16 cellular contexts compared by ENCODE assay signal in the genomic region with DNA sequence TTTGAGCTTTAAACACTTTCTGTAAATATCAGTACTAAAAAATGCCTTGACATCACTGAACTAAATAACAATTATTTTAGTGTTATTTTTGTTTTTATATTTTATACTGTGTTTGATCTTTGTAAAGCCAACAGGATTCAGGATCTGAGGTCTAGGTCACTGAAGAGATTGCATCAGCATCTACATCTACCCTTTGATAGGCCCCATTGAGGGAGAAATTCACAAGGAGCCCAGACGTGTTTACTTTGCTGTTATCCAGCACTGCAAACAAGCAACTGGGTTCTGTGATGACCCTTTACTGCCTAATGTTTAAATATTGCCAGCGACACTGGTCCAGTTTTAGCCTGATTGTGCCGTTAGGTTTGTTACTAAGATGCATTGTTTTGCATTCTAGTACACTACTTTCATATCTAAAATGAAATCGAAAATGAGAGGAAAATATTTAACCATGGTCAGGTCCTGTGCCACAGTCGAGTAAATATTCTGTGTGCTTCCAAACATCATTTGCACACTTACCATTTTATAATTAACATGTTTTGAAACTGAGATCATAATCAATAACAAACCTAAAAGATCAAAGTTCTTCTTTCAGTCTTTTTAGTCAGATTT. TPM values are rescaled to one million over a fixed set of nuclear protein-coding genes. Genes with fewer than 3 reads are reported as not detected.
DNase-seq lines count a peak whose midpoint lies in the region; ATAC-seq and TF ChIP-seq lines count a peak whose summit lies in the region.
"Had no signal": no experiment of that assay in that cellular context is flagged by ENCODE, and none has a peak within 500 bp of the region (broad histone marks: within the 10 kb centered on the region; RNA-seq: fewer than 3 reads in every experiment).

No MANE protein-coding gene starts in this region.

- H3K36me3 ChIP-seq in endodermal cell (ENCODE audit: control insufficient read depth, insufficient read depth, low read length) = no peaks in the 10 kb centered on the region

- intact Hi-C loops in CD4-positive, alpha-beta T cell (cut with DNase I, micrococcal nuclease) = no loop called here

- no peaks in the 10 kb centered on the region for H3K9me3 Mint-ChIP-seq in endodermal cell
- no peaks in the 10 kb centered on the region for H3K9me3 Mint-ChIP-seq in CD4-positive, alpha-beta T cell
- H3K9me3 Mint-ChIP-seq: activated CD4-positive, alpha-beta memory T cell treated with anti-CD3 and anti-CD28 coated beads, Interleukin-2, amount 10 ng/mL, durations not matched to agents 7 days and 5 days; activated naive CD4-positive, alpha-beta T cell treated with anti-CD3 and anti-CD28 coated beads, Interleukin-2, amount 50 U/mL, for 24 hours had no signal

- peaks cover 46% of the 10 kb centered on the region for H3K4me1 Mint-ChIP-seq in endodermal cell
- no peaks in the 10 kb centered on the region for H3K4me1 Mint-ChIP-seq in CD4-positive, alpha-beta T cell (ENCODE audit: low read depth)
- H3K4me1 Mint-ChIP-seq: activated CD4-positive, alpha-beta memory T cell treated with anti-CD3 and anti-CD28 coated beads, Interleukin-2, amount 10 ng/mL, durations not matched to agents 7 days and 5 days; activated naive CD4-positive, alpha-beta T cell treated with anti-CD3 and anti-CD28 coated beads, Interleukin-2, amount 50 U/mL, for 24 hours; CD4-positive, CD25-positive, alpha-beta regulatory T cell; naive thymus-derived CD4-positive, alpha-beta T cell had no signal

- H3K4me3 ChIP-seq in endodermal cell (ENCODE audit: low read length) = peak overlapping the region; percentile 44

- peak overlapping the region; percentile 16 for H3K27ac Mint-ChIP-seq in endodermal cell
- no peak overlapping the region for H3K27ac Mint-ChIP-seq in CD4-positive, alpha-beta T cell
- H3K27ac Mint-ChIP-seq: activated CD4-positive, alpha-beta memory T cell treated with anti-CD3 and anti-CD28 coated beads, Interleukin-2, amount 10 ng/mL, durations not matched to agents 7 days and 5 days; activated naive CD4-positive, alpha-beta T cell treated with anti-CD3 and anti-CD28 coated beads, Interleukin-2, amount 50 U/mL, for 24 hours; CD4-positive, CD25-positive, alpha-beta regulatory T cell; naive thymus-derived CD4-positive, alpha-beta T cell had no signal

- no peak overlapping the region for H3K4me3 Mint-ChIP-seq in endodermal cell
- no peak overlapping the region for H3K4me3 Mint-ChIP-seq in CD4-positive, alpha-beta T cell
- H3K4me3 Mint-ChIP-seq: activated CD4-positive, alpha-beta memory T cell treated with anti-CD3 and anti-CD28 coated beads, Interleukin-2, amount 10 ng/mL, durations not matched to agents 7 days and 5 days; activated naive CD4-positive, alpha-beta T cell treated with anti-CD3 and anti-CD28 coated beads, Interleukin-2, amount 50 U/mL, for 24 hours; CD4-positive, CD25-positive, alpha-beta regulatory T cell; naive thymus-derived CD4-positive, alpha-beta T cell had no signal

- no peak for TF ChIP-seq CTCF in endodermal cell (conservative IDR thresholded peaks at IDR 0.05)
- no peak for TF ChIP-seq CTCF in CD4-positive, alpha-beta T cell (IDR thresholded peaks at IDR 0.05)

- H3K4me1 ChIP-seq in endodermal cell (ENCODE audit: control insufficient read depth, insufficient read depth, low read length) = peaks cover 17% of the 10 kb centered on the region

- H3K9me3 ChIP-seq in endodermal cell (ENCODE audit: control insufficient read depth, low read length) = no peaks in the 10 kb centered on the region
- no peaks in the 10 kb centered on the region for H3K9me3 ChIP-seq in CD4-positive, alpha-beta T cell (ENCODE audit: control insufficient read depth, low read length)

- no peaks in the 10 kb centered on the region for H3K36me3 Mint-ChIP-seq in endodermal cell (ENCODE audit: low read depth)
- H3K36me3 Mint-ChIP-seq in CD4-positive, alpha-beta T cell (ENCODE audit: low read depth) = no peaks in the 10 kb centered on the region
- H3K36me3 Mint-ChIP-seq: activated naive CD4-positive, alpha-beta T cell treated with anti-CD3 and anti-CD28 coated beads, Interleukin-2, amount 50 U/mL, for 24 hours; CD4-positive, CD25-positive, alpha-beta regulatory T cell; naive thymus-derived CD4-positive, alpha-beta T cell had no signal

- H3K9ac ChIP-seq in endodermal cell (ENCODE audit: extremely low read depth, low read length, poor library complexity, severe bottlenecking) = no peak overlapping the region

- 76 to 85% methylated on average over 3 to 5 of the region's 5 CpGs for WGBS in endodermal cell (ENCODE audit: insufficient coverage in 1 of 2, insufficient read length in 1 of 2), 2 experiments

- CTCF ChIA-PET in CD4-positive, alpha-beta T cell (lab: Charles Lee) = no interaction called here

- H3K27ac ChIP-seq in endodermal cell (ENCODE audit: low read depth, low read length) = no peak overlapping the region
- no peak overlapping the region for H3K27ac ChIP-seq in CD4-positive, alpha-beta T cell (ENCODE audit: low read depth, low read length)

- POLR2A ChIA-PET in CD4-positive, alpha-beta T cell (lab: Charles Lee) = no interaction called here

- ATAC-seq in GM18519 (IDR thresholded peaks at IDR 0.05; ENCODE audit: low FRiP score, unreplicated experiment) (peak; percentile 57), GM21529 (IDR thresholded peaks at IDR 0.05; ENCODE audit: unreplicated experiment) (peak; percentile 67)
- ATAC-seq in CD4-positive, alpha-beta T cell (ENCODE audit: poor library complexity) = no peak
- ATAC-seq: naive thymus-derived CD4-positive, alpha-beta T cell; PC-3 had no signal

- no peaks in the 10 kb centered on the region for H3K27me3 ChIP-seq in endodermal cell (ENCODE audit: control insufficient read depth, insufficient read depth, low read length, poor library complexity, severe bottlenecking)
- H3K27me3 ChIP-seq in CD4-positive, alpha-beta T cell (ENCODE audit: control insufficient read depth, insufficient read depth, low read length) = no peaks in the 10 kb centered on the region

- DNase-seq in HuH-7 (ENCODE audit: low spot score) (peak; percentile 49), endodermal cell (no peak), EL (no peak), HCEC 1CT (no peak), NCI-H526 (lab: John Stamatoyannopoulos, UW) (no peak)
- DNase-seq in CD4-positive, alpha-beta T cell = no peak
- DNase-seq: activated CD4-positive, alpha-beta memory T cell treated with anti-CD3 and anti-CD28 coated beads, Interleukin-2, amount 10 ng/mL, durations not matched to agents 7 days and 5 days; CD4-positive, CD25-positive, alpha-beta regulatory T cell; naive thymus-derived CD4-positive, alpha-beta T cell; NCI-H1105 treated with DMSO at 0.1 percent for 48 hours; PC-3 had no signal

- H3K27me3 Mint-ChIP-seq in endodermal cell (ENCODE audit: insufficient read depth) = no peaks in the 10 kb centered on the region
- H3K27me3 Mint-ChIP-seq in CD4-positive, alpha-beta T cell = peaks cover 6% of the 10 kb centered on the region
- H3K27me3 Mint-ChIP-seq: activated CD4-positive, alpha-beta memory T cell treated with anti-CD3 and anti-CD28 coated beads, Interleukin-2, amount 10 ng/mL, durations not matched to agents 7 days and 5 days had no signal

RNA-seq across cellular contexts. Expression of gene SP8, which starts 48.7 kb away (rescaled TPM):
- 1 to 10 TPM; 3.3 to 5.2 TPM for total RNA-seq in endodermal cell
- polyA plus RNA-seq in endodermal cell (2013, experiment 1 of 2) = 9.5 TPM
- 8.1 TPM for polyA plus RNA-seq in endodermal cell (2013, experiment 2 of 2)
- total RNA-seq in CD4-positive, alpha-beta T cell = not detected
- total RNA-seq: activated CD4-positive, alpha-beta memory T cell treated with anti-CD3 and anti-CD28 coated beads, Interleukin-2, amount 10 ng/mL, durations not matched to agents 7 days and 5 days; CD4-positive, CD25-positive, alpha-beta regulatory T cell; naive thymus-derived CD4-positive, alpha-beta T cell; PC-3; T-helper 1 cell treated with Interleukin-12 subunit alpha and Interleukin-12 subunit beta and Interleukin-4 antibody, amounts not matched to agents 30 ng/mL and 1 ng/mL, for 36 hours had no signal
- polyA plus RNA-seq: CD4-positive, CD25-positive, alpha-beta regulatory T cell; naive thymus-derived CD4-positive, alpha-beta T cell; urinary bladder had no signal

Comparison
In these comparisons a context has a peak if more than half of its experiments do, and no peak if none do; other contexts are left out.
1. RNA of gene SP8, which starts 48.7 kb away (total RNA-seq): 3.3 to 5.2 TPM in endodermal cell; not detected in CD4-positive, alpha-beta T cell; every median in the first group is over 4 times any median in the second.